In the genomic region with DNA sequence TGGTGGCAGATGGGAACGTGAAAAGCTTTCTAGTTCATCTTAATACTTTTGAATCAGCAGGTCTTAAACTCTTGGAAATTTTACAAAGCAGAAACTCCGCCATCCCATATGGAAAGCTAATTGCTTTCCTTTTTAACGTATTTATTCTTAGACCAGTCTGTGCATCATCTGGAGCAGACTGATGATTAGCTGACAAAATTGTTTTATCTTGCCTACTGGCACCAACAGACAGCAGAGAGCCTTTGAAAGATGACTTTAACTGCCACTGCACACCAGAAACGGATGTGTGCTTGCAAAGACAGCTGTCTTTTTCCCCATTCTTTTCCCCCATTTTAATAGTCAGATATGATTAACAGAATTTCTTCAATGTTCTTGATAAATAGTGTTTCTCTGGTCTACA, we compare ENCODE assay signal across 20 cellular contexts.
A peak's percentile ranks its signal among the peaks of the same experiment; 100 is the strongest.
DNase-seq lines count a peak whose midpoint lies in the region; TF ChIP-seq lines count a peak whose summit lies in the region.
"Had no signal": no experiment of that assay in that cellular context is flagged by ENCODE, and none has a peak within 500 bp of the region (broad histone marks: within the 10 kb centered on the region; RNA-seq: fewer than 3 reads in every experiment).

No MANE protein-coding gene starts in this region.

- H3K79me2 ChIP-seq in SK-N-SH (ENCODE audit: insufficient read depth): no peaks in the 10 kb centered on the region
- no peaks in the 10 kb centered on the region for H3K79me2 ChIP-seq in neural cell (replicated peaks; ENCODE audit: insufficient read depth, low read length)

- H2AFZ ChIP-seq in SK-N-SH (ENCODE audit: low read depth) (no peak overlapping the region), neural cell (ENCODE audit: low read depth, low read length) (no peak overlapping the region)
- H2AFZ ChIP-seq: GM23248 had no signal

- H3K27ac ChIP-seq in SK-N-SH (ENCODE audit: low read depth in 2 of 2, low read length in 1 of 2): peak overlapping the region in 1 of 2 experiments; percentile 100; a peak in 2 of 4 replicates
- no peak overlapping the region for H3K27ac ChIP-seq in neural cell (ENCODE audit: low read length)
- H3K27ac ChIP-seq: 22Rv1, GM23248 had no signal

- H3K36me3 Mint-ChIP-seq in endothelial cell (ENCODE audit: low read depth, unreplicated experiment): no peaks in the 10 kb centered on the region
- H3K36me3 Mint-ChIP-seq: IgD-negative memory B cell had no signal

- no peaks in the 10 kb centered on the region for H3K4me1 Mint-ChIP-seq in endothelial cell (ENCODE audit: unreplicated experiment)
- H3K4me1 Mint-ChIP-seq: IgD-negative memory B cell had no signal

- H3K27me3 Mint-ChIP-seq in endothelial cell (ENCODE audit: unreplicated experiment): no peaks in the 10 kb centered on the region
- H3K27me3 Mint-ChIP-seq: IgD-negative memory B cell had no signal

- WGBS in SK-N-SH (ENCODE audit: low lambda C conversion rate): 4% methylated on average over 4 of the region's 4 CpGs

- no peaks in the 10 kb centered on the region for H3K9me2 ChIP-seq in SK-N-SH
- H3K9me2 ChIP-seq in neural cell (ENCODE audit: insufficient read depth, low read length): no peaks in the 10 kb centered on the region

- H3K4me3 Mint-ChIP-seq in endothelial cell (ENCODE audit: unreplicated experiment): no peak overlapping the region
- H3K4me3 Mint-ChIP-seq: IgD-negative memory B cell had no signal

- H3K4me3 ChIP-seq in SK-N-SH (ENCODE audit: low read depth in 2 of 2, low read length in 1 of 2) (no peak overlapping the region), neural cell (ENCODE audit: low read length) (peak overlapping the region; percentile 8)
- H3K4me3 ChIP-seq: GM23248, HAP-1, MG63 had no signal

- no peak overlapping the region for H3K4me2 ChIP-seq in SK-N-SH
- peak overlapping the region; percentile 25 for H3K4me2 ChIP-seq in neural cell (ENCODE audit: low read length)

- H3F3A ChIP-seq in SK-N-SH (replicated peaks; ENCODE audit: insufficient read depth): no peaks in the 10 kb centered on the region
- no peaks in the 10 kb centered on the region for H3F3A ChIP-seq in neural cell (ENCODE audit: insufficient read depth, low read length, poor library complexity, severe bottlenecking)

- TF ChIP-seq EP300 in SK-N-SH (IDR thresholded peaks at IDR 0.05; ENCODE audit: borderline replicate concordance in 1 of 2, low read depth in 1 of 2, low read length in 1 of 2) (peak; percentile 27 to 99; a peak in 3 of 4 replicates), neural cell (conservative IDR thresholded peaks at IDR 0.05; ENCODE audit: poor library complexity, severe bottlenecking) (no peak)

- CTCF ChIA-PET in SK-N-SH (lab: Yijun Ruan, JAX): interaction anchor here (1.7 to 2.8 kb wide), 3 partner anchors 15 to 40 kb away, joined by 5 to 15 read pairs (median 9); no protein-coding TSS in a partner anchor

- no peaks in the 10 kb centered on the region for H3K9me3 Mint-ChIP-seq in endothelial cell (ENCODE audit: unreplicated experiment)

- H3K27me3 ChIP-seq in SK-N-SH (ENCODE audit: insufficient read depth) (no peaks in the 10 kb centered on the region), neural cell (ENCODE audit: insufficient read depth, low read depth, low read length) (no peaks in the 10 kb centered on the region)
- H3K27me3 ChIP-seq: MG63 had no signal

- H4K20me1 ChIP-seq in SK-N-SH (ENCODE audit: insufficient read depth) (no peaks in the 10 kb centered on the region), neural cell (ENCODE audit: insufficient read depth) (no peaks in the 10 kb centered on the region)

- H3K4me1 ChIP-seq in SK-N-SH (ENCODE audit: control insufficient read depth in 1 of 2, insufficient read depth in 2 of 2, low read depth in 1 of 2, low read length in 1 of 2): peaks cover 0 to 28% of the 10 kb centered on the region in 2 experiments; a peak in 2 of 4 replicates

- H3K36me3 ChIP-seq in SK-N-SH (replicated peaks in 1 of 2; ENCODE audit: control insufficient read depth in 1 of 2, insufficient read depth in 2 of 2, low read length in 1 of 2) (peaks cover 0 to under 1% of the 10 kb centered on the region in 2 experiments), neural cell (ENCODE audit: insufficient read depth, low read length) (no peaks in the 10 kb centered on the region)
- H3K36me3 ChIP-seq: HAP-1, MG63 had no signal

- DNase-seq in NCI-H1105 treated with DMSO at 0.1 percent for 48 hours (lab: John Stamatoyannopoulos, UW): peak; percentile 52
- no peak for DNase-seq in NCI-H1105 (lab: John Stamatoyannopoulos, UW)
- peak; percentile 73 for DNase-seq in NCI-H2171 treated with DMSO at 0.1 percent for 48 hours (lab: John Stamatoyannopoulos, UW)
- DNase-seq in SK-N-SH: peak; percentile 56
- DNase-seq in RPMI8226: no peak
- DNase-seq in 8988T: no peak
- no peak for DNase-seq in endothelial cell (ENCODE audit: low spot score)
- DNase-seq: COR-L47, DMS 273 treated with DMSO at 0.1 percent for 48 hours, DND-41, GM23248, Kasumi-1, MG63, NCI-H1048, NCI-H187, NCI-H510A treated with DMSO at 0.1 percent for 48 hours had no signal

- H3K9me3 ChIP-seq in SK-N-SH (no peaks in the 10 kb centered on the region), neural cell (ENCODE audit: low read length) (no peaks in the 10 kb centered on the region)
- H3K9me3 ChIP-seq: HAP-1 had no signal

- POLR2A ChIA-PET in SK-N-SH (lab: Yijun Ruan, JAX): interaction anchor here (1.1 to 2.5 kb wide), 4 partner anchors 16 to 237 kb away, joined by 4 to 19 read pairs (median 8); no protein-coding TSS in a partner anchor

- H3K9ac ChIP-seq in SK-N-SH: no peak overlapping the region
- H3K9ac ChIP-seq in neural cell (ENCODE audit: low read length): no peak overlapping the region
- H3K9ac ChIP-seq: GM23248 had no signal

- no peak overlapping the region for H3K27ac Mint-ChIP-seq in endothelial cell (ENCODE audit: unreplicated experiment)
- H3K27ac Mint-ChIP-seq: IgD-negative memory B cell had no signal

- TF ChIP-seq RAD21 in SK-N-SH (IDR thresholded peaks at IDR 0.05; ENCODE audit: low read length) (peak; percentile 50), neural cell (conservative IDR thresholded peaks at IDR 0.05) (no peak)

- TF ChIP-seq CTCF in SK-N-SH (IDR thresholded peaks at IDR 0.05) (no peak), neural cell (IDR thresholded peaks at IDR 0.05; ENCODE audit: poor library complexity, severe bottlenecking) (no peak), endothelial cell (IDR thresholded peaks at IDR 0.05; ENCODE audit: unreplicated experiment) (no peak)

TF ChIP-seq in SK-N-SH, 30 proteins besides CTCF, POLR2A, EP300 and RAD21 (continues in another document):
- TF ChIP-seq MXI1 (IDR thresholded peaks at IDR 0.05; ENCODE audit: low read depth, low read length) (no peak; the same call in 1 of the 2 replicates), MEF2A (IDR thresholded peaks at IDR 0.05; ENCODE audit: borderline replicate concordance, low read depth) (no peak), FOSL2 (IDR thresholded peaks at IDR 0.05; ENCODE audit: borderline replicate concordance, low read depth) (no peak), RCOR1 (IDR thresholded peaks at IDR 0.05; ENCODE audit: low read length) (peak; percentile 93), GABPA (IDR thresholded peaks at IDR 0.05; ENCODE audit: low read depth) (no peak), SIN3A (IDR thresholded peaks at IDR 0.05; ENCODE audit: borderline replicate concordance, low read depth, low read length) (no peak), CHD2 (IDR thresholded peaks at IDR 0.05; ENCODE audit: low read length, partially characterized antibody) (peak; percentile 93), RXRA (IDR thresholded peaks at IDR 0.05; ENCODE audit: borderline replicate concordance, low read depth) (no peak)
- TF ChIP-seq, protein P1, sequence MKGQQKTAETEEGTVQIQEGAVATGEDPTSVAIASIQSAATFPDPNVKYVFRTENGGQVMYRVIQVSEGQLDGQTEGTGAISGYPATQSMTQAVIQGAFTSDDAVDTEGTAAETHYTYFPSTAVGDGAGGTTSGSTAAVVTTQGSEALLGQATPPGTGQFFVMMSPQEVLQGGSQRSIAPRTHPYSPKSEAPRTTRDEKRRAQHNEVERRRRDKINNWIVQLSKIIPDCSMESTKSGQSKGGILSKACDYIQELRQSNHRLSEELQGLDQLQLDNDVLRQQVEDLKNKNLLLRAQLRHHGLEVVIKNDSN (IDR thresholded peaks at IDR 0.05; ENCODE audit: borderline replicate concordance, low read depth): no peak

TF ChIP-seq in neural cell, 6 proteins besides CTCF, POLR2A, EP300 and RAD21:
- TF ChIP-seq, protein P2, sequence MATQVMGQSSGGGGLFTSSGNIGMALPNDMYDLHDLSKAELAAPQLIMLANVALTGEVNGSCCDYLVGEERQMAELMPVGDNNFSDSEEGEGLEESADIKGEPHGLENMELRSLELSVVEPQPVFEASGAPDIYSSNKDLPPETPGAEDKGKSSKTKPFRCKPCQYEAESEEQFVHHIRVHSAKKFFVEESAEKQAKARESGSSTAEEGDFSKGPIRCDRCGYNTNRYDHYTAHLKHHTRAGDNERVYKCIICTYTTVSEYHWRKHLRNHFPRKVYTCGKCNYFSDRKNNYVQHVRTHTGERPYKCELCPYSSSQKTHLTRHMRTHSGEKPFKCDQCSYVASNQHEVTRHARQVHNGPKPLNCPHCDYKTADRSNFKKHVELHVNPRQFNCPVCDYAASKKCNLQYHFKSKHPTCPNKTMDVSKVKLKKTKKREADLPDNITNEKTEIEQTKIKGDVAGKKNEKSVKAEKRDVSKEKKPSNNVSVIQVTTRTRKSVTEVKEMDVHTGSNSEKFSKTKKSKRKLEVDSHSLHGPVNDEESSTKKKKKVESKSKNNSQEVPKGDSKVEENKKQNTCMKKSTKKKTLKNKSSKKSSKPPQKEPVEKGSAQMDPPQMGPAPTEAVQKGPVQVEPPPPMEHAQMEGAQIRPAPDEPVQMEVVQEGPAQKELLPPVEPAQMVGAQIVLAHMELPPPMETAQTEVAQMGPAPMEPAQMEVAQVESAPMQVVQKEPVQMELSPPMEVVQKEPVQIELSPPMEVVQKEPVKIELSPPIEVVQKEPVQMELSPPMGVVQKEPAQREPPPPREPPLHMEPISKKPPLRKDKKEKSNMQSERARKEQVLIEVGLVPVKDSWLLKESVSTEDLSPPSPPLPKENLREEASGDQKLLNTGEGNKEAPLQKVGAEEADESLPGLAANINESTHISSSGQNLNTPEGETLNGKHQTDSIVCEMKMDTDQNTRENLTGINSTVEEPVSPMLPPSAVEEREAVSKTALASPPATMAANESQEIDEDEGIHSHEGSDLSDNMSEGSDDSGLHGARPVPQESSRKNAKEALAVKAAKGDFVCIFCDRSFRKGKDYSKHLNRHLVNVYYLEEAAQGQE (IDR thresholded peaks at IDR 0.05; ENCODE audit: borderline replicate concordance): no peak
- no peak for TF ChIP-seq TAF1 (IDR thresholded peaks at IDR 0.05; ENCODE audit: low read depth)
- TF ChIP-seq SMC3 (conservative IDR thresholded peaks at IDR 0.05; ENCODE audit: poor library complexity): no peak
- TF ChIP-seq EZH2 (IDR thresholded peaks at IDR 0.05; ENCODE audit: borderline replicate concordance, insufficient read depth, low read length, poor library complexity, severe bottlenecking): no peak
- TF ChIP-seq POLR2AphosphoS5 (IDR thresholded peaks at IDR 0.05): no peak
- no peak for TF ChIP-seq MXI1 (conservative IDR thresholded peaks at IDR 0.05; ENCODE audit: poor library complexity, severe bottlenecking)

Comparison
In these comparisons a context has a peak if more than half of its experiments do, and no peak if none do; other contexts are left out.
1. DNase-seq: peak in NCI-H1105 treated with DMSO at 0.1 percent for 48 hours (single experiment), NCI-H2171 treated with DMSO at 0.1 percent for 48 hours (single experiment) and SK-N-SH (single experiment); none in NCI-H1105 (single experiment), RPMI8226 (single experiment), 8988T (single experiment) and endothelial cell (single experiment).